In genomic region chr20:40603057-40603651, GRCh38 we compare ENCODE assay signal across 1 cellular context.
TF ChIP-seq lines count a peak whose summit lies in the region.

No MANE protein-coding gene starts in this region.

TF ChIP-seq in HepG2, 621 proteins besides CTCF, POLR2A, EP300 and RAD21:
- peak; percentile 79; the same call in 1 of the 2 replicates for TF ChIP-seq TRIM22 (IDR thresholded peaks at IDR 0.05)
- no peak for TF ChIP-seq CCAR2 (optimal IDR thresholded peaks at IDR 0.05; ENCODE audit: low read depth, low read length)
- TF ChIP-seq GPBP1L1 (CRISPR knock-in tag; IDR thresholded peaks at IDR 0.05), result no peak
- no peak for TF ChIP-seq CREB1 (IDR thresholded peaks at IDR 0.05)
- TF ChIP-seq CREB1 (CRISPR knock-in tag; IDR thresholded peaks at IDR 0.05), result no peak
- no peak for TF ChIP-seq HBP1 (CRISPR knock-in tag; IDR thresholded peaks at IDR 0.05; ENCODE audit: low read depth)
- TF ChIP-seq MAFF (IDR thresholded peaks at IDR 0.05; ENCODE audit: low read depth, low read length), result peak; percentile 86
- TF ChIP-seq FOXA1 (IDR thresholded peaks at IDR 0.05), result peak; percentile 46; the same call in 1 of the 2 replicates
- no peak for TF ChIP-seq FOXA1 (CRISPR knock-in tag; IDR thresholded peaks at IDR 0.05)
- no peak for TF ChIP-seq MTA3 (CRISPR knock-in tag; IDR thresholded peaks at IDR 0.05)
- peak; percentile 96 for TF ChIP-seq HNRNPK (IDR thresholded peaks at IDR 0.05; ENCODE audit: low read depth, low read length, poor library complexity, severe bottlenecking)
- peak; percentile 97 for TF ChIP-seq PCBP2 (optimal IDR thresholded peaks at IDR 0.05; ENCODE audit: low read depth, low read length, poor library complexity, severe bottlenecking)
- peak; percentile 97 for TF ChIP-seq PCBP1 (IDR thresholded peaks at IDR 0.05; ENCODE audit: borderline replicate concordance, low read depth, low read length)
- no peak for TF ChIP-seq ZNF780A (CRISPR knock-in tag; IDR thresholded peaks at IDR 0.05)
- TF ChIP-seq MAFK (conservative IDR thresholded peaks at IDR 0.05 in 1 of 2, IDR thresholded peaks at IDR 0.05 in 1 of 2; ENCODE audit: low read length in 2 of 2), result peak; percentile 84 to 94
- TF ChIP-seq NCOR1 (IDR thresholded peaks at IDR 0.05; ENCODE audit: borderline replicate concordance, low read length), result no peak
TF ChIP-seq in HepG2: peak in this region for 7.
